Comparison of ENCODE assay signal across 26 cellular contexts in genomic region chr19:16249826-16250434, GRCh38. TPM values are rescaled to one million over a fixed set of nuclear protein-coding genes. Genes with fewer than 3 reads are reported as not detected.
DNase-seq lines count a peak whose midpoint lies in the region; ATAC-seq and TF ChIP-seq lines count a peak whose summit lies in the region.
"Had no signal": no experiment of that assay in that cellular context is flagged by ENCODE, and none has a peak within 500 bp of the region (broad histone marks: within the 10 kb centered on the region; RNA-seq: fewer than 3 reads in every experiment).

No MANE protein-coding gene starts in this region.

- H3K4me3 ChIP-seq in hepatocyte = no peak overlapping the region
- H3K4me3 ChIP-seq: A549, colonic mucosa, psoas muscle, SJCRH30, upper lobe of right lung had no signal

- H4K20me1 ChIP-seq in hepatocyte (ENCODE audit: insufficient read depth, poor library complexity, severe bottlenecking) = no peaks in the 10 kb centered on the region

- no peaks in the 10 kb centered on the region for H3K79me2 ChIP-seq in hepatocyte

- no peaks in the 10 kb centered on the region for H3K9me2 ChIP-seq in hepatocyte (replicated peaks; ENCODE audit: insufficient read depth)

- no peaks in the 10 kb centered on the region for H3K27me3 ChIP-seq in hepatocyte
- H3K27me3 ChIP-seq: colonic mucosa, SJCRH30, upper lobe of right lung had no signal

- H2AFZ ChIP-seq in hepatocyte = no peak overlapping the region

- H3K9me3 ChIP-seq in hepatocyte (ENCODE audit: low read depth) = no peaks in the 10 kb centered on the region
- H3K9me3 ChIP-seq: A549, colonic mucosa, psoas muscle, SJCRH30, upper lobe of right lung had no signal

- ATAC-seq in Right ventricle myocardium inferior = no peak
- no peak for ATAC-seq in left cardiac atrium
- ATAC-seq: A549; activated CD8-positive, alpha-beta T cell treated with anti-CD3 and anti-CD28 coated beads for 36 hours; CD8-positive, alpha-beta T cell; left colon; psoas muscle; upper lobe of right lung; WTC11 had no signal

- no peak overlapping the region for H3K27ac ChIP-seq in hepatocyte
- H3K27ac ChIP-seq: A549, colonic mucosa, psoas muscle, SJCRH30, upper lobe of right lung had no signal

- WGBS in hepatocyte (ENCODE audit: low lambda C conversion rate, missing lambda C conversion rate) = 94% methylated on average over 11 of the region's 11 CpGs

- DNase-seq in Right ventricle myocardium inferior (ENCODE audit: missing footprints) (peak; percentile 11), left cardiac atrium (no peak), amniotic epithelial cell (ENCODE audit: low read depth) (peak; percentile 34), fibroblast of the conjunctiva (ENCODE audit: low read depth) (peak; percentile 33), hepatocyte (ENCODE audit: low spot score) (no peak), cerebellar cortex (ENCODE audit: low spot score) (no peak)
- DNase-seq in stimulated activated naive CD4-positive, alpha-beta T cell (lab: John Stamatoyannopoulos, UW) = no peak
- no peak for DNase-seq in activated T-cell treated with anti-CD3 and anti-CD28 coated beads, Interleukin-2, amount 50 U/mL, for 1 hour
- DNase-seq: activated CD8-positive, alpha-beta T cell treated with anti-CD3 and anti-CD28 coated beads for 36 hours; activated naive CD4-positive, alpha-beta T cell treated with anti-CD3 and anti-CD28 coated beads, Interleukin-2, amount 50 U/mL, for 16 hours; activated T-cell treated with anti-CD3 and anti-CD28 coated beads, Interleukin-2, amount 50 U/mL, for 24 hours; CD8-positive, alpha-beta T cell; colonic mucosa; DMS79; left colon; midbrain; NCI-H1092; NCI-H2081 treated with DMSO at 0.1 percent for 48 hours; NCI-H524; psoas muscle; SJCRH30; small intestine; stimulated activated CD4-positive, alpha-beta T cell treated with anti-CD3 and anti-CD28 coated beads, Interleukin-2, amount 100 ng/mL, for 48 hours; upper lobe of right lung had no signal

- H3K36me3 ChIP-seq in hepatocyte (replicated peaks; ENCODE audit: insufficient read depth, low read depth) = no peaks in the 10 kb centered on the region
- H3K36me3 ChIP-seq: colonic mucosa, SJCRH30, upper lobe of right lung had no signal

- TF ChIP-seq CTCF in hepatocyte (IDR thresholded peaks at IDR 0.05; ENCODE audit: poor library complexity) = no peak

- intact Hi-C loops in Right ventricle myocardium inferior (cut with DNase I) = loop anchor here (10.0 kb wide), 1 partner anchor 165 kb away; no protein-coding TSS in a partner anchor
- intact Hi-C loops in left cardiac atrium (cut with DNase I) = loop anchor here (5.0 kb wide), 2 partner anchors 77 to 132 kb away; no protein-coding TSS in a partner anchor

- no peaks in the 10 kb centered on the region for H3K4me1 ChIP-seq in hepatocyte (ENCODE audit: insufficient read depth)
- H3K4me1 ChIP-seq: A549, colonic mucosa, psoas muscle, SJCRH30 had no signal

- H3K4me2 ChIP-seq in hepatocyte = no peak overlapping the region
- H3K4me2 ChIP-seq: A549 had no signal

RNA-seq across cellular contexts. Expression of gene AP1M1, which starts 52.2 kb away (rescaled TPM):
- total RNA-seq in Right ventricle myocardium inferior = 39.4 TPM
- 10 to 100 TPM; 48.1 to 52.6 TPM for total RNA-seq in left cardiac atrium
- total RNA-seq in hepatocyte = 56.3 and 56.7 TPM in 2 replicates
- 92.6 and 93.3 TPM in 2 replicates for polyA plus RNA-seq in hepatocyte

Comparison
In these comparisons a context has a peak if more than half of its experiments do, and no peak if none do; other contexts are left out.
1. DNase-seq: peak in Right ventricle myocardium inferior (single experiment), amniotic epithelial cell (single experiment) and fibroblast of the conjunctiva (single experiment); none in left cardiac atrium (single experiment), hepatocyte (single experiment), stimulated activated naive CD4-positive, alpha-beta T cell (0 of 6), activated T-cell treated with anti-CD3 and anti-CD28 coated beads, Interleukin-2, amount 50 U/mL, for 1 hour (single experiment) and cerebellar cortex (single experiment).